8 cellular contexts compared by ENCODE assay signal in the genomic region with DNA sequence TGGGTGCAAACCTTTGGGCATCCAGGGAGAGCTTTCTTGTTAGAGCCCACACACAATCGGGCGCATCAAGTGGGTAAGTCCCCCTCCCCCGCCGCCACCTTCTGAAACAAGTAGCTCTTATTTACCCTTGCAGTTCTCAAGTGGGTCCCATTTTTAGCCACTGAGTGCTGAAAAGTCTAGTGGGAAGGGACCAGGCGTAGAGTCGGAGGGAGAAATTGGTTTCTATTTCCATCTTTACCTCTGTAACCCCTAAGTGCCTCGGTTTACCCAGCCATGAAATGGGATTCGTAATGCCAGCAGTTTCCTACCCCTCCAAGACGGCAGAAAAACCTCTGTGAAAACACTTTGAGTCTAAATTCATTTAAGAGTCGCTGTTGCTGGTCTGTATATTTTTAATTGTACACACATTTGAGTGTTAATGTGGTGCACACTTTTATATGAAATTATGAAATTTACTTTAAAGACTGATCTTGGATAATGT. TPM values are rescaled to one million over a fixed set of nuclear protein-coding genes. Genes with fewer than 3 reads are reported as not detected.
DNase-seq lines count a peak whose midpoint lies in the region; TF ChIP-seq lines count a peak whose summit lies in the region.

No MANE protein-coding gene starts in this region.

- H3K4me1 ChIP-seq in esophagus (ENCODE audit: control insufficient read depth in 2 of 2, insufficient read depth in 2 of 2, low read length in 1 of 2) (peaks cover 0 to 5% of the 10 kb centered on the region in 2 donors), neural progenitor cell (no peaks in the 10 kb centered on the region)

- H3K4me2 ChIP-seq in SU-DHL-6 (ENCODE audit: low read depth, low read length, poor library complexity, severe bottlenecking) (peak overlapping the region; percentile 87), neural progenitor cell (peak overlapping the region; percentile 92)

- H3K9me3 Mint-ChIP-seq in neural progenitor cell, result no peaks in the 10 kb centered on the region

- TF ChIP-seq CTCF in SU-DHL-6 (IDR thresholded peaks at IDR 0.05; ENCODE audit: insufficient read depth, low read length, poor library complexity, severe bottlenecking) (no peak), neural progenitor cell (IDR thresholded peaks at IDR 0.05) (no peak)

- peak overlapping the region; percentile 62 for H3K4me3 ChIP-seq in SU-DHL-6 (ENCODE audit: insufficient read depth, low read length, poor library complexity, severe bottlenecking)
- H3K4me3 ChIP-seq in esophagus (ENCODE audit: low read depth in 1 of 2, low read length in 2 of 2), result peak overlapping the region; percentile 68 to 77
- H3K4me3 ChIP-seq in neural progenitor cell, result peak overlapping the region; percentile 84

- H3K36me3 ChIP-seq in SU-DHL-6 (ENCODE audit: low read length) (no peaks in the 10 kb centered on the region), esophagus (ENCODE audit: control insufficient read depth in 2 of 2, insufficient read depth in 2 of 2, low read length in 1 of 2) (no peaks in the 10 kb centered on the region), neural progenitor cell (no peaks in the 10 kb centered on the region)

- H2AFZ ChIP-seq in SU-DHL-6 (ENCODE audit: low read depth, low read length, severe bottlenecking) (no peak overlapping the region), neural progenitor cell (replicated peaks) (peak overlapping the region; percentile 97)

- peak overlapping the region; percentile 92 for H3K4me3 Mint-ChIP-seq in neural progenitor cell

- H3K36me3 Mint-ChIP-seq in neural progenitor cell, result no peaks in the 10 kb centered on the region

- H3K9me3 ChIP-seq in SU-DHL-6 (ENCODE audit: insufficient read depth, low read length), result no peaks in the 10 kb centered on the region
- no peaks in the 10 kb centered on the region for H3K9me3 ChIP-seq in esophagus (ENCODE audit: control insufficient read depth in 2 of 2, insufficient read depth in 1 of 2, low read depth in 1 of 2, low read length in 1 of 2)
- H3K9me3 ChIP-seq in neural progenitor cell (ENCODE audit: low read depth), result no peaks in the 10 kb centered on the region

- H3K9ac ChIP-seq in SU-DHL-6 (ENCODE audit: low read length) (peak overlapping the region; percentile 55), neural progenitor cell (no peak overlapping the region)

- H4K20me1 ChIP-seq in SU-DHL-6 (ENCODE audit: low read depth, low read length) (no peaks in the 10 kb centered on the region), neural progenitor cell (ENCODE audit: low read depth) (peaks cover 5% of the 10 kb centered on the region)

- no peak overlapping the region for H3K27ac Mint-ChIP-seq in neural progenitor cell

- peaks cover 16% of the 10 kb centered on the region for H3K27me3 Mint-ChIP-seq in neural progenitor cell (ENCODE audit: insufficient read depth, low read depth)

- H3K27me3 ChIP-seq in SU-DHL-6 (ENCODE audit: low read length) (no peaks in the 10 kb centered on the region), esophagus (ENCODE audit: control insufficient read depth in 1 of 2, insufficient read depth in 2 of 2, low read length in 2 of 2) (no peaks in the 10 kb centered on the region), neural progenitor cell (peaks cover 17% of the 10 kb centered on the region)

- H3K27ac ChIP-seq in SU-DHL-6 (ENCODE audit: low read depth, low read length) (no peak overlapping the region), esophagus (ENCODE audit: low read depth in 2 of 2, low read length in 1 of 2) (no peak overlapping the region), neural progenitor cell (no peak overlapping the region)

- H3K4me1 Mint-ChIP-seq in neural progenitor cell, result peaks cover 8% of the 10 kb centered on the region

- 23 to 25% methylated on average over 10 of the region's 10 CpGs for WGBS in esophagus, 2 donors

- no peaks in the 10 kb centered on the region for H3K79me2 ChIP-seq in SU-DHL-6 (ENCODE audit: insufficient read depth, low read length)
- no peaks in the 10 kb centered on the region for H3K79me2 ChIP-seq in neural progenitor cell (ENCODE audit: low read depth)

- H3F3A ChIP-seq in SU-DHL-6 (ENCODE audit: insufficient read depth) (no peaks in the 10 kb centered on the region), neural progenitor cell (ENCODE audit: low read depth) (peaks cover 10% of the 10 kb centered on the region)

- peak; percentile 16 for DNase-seq in NCI-H1436 (lab: John Stamatoyannopoulos, UW)
- no peak for DNase-seq in NCI-H1436 treated with DMSO at 0.1 percent for 48 hours (lab: John Stamatoyannopoulos, UW)
- no peak for DNase-seq in neural progenitor cell (ENCODE audit: low spot score)
- no peak for DNase-seq in NCI-H2081 treated with DMSO at 0.1 percent for 48 hours (lab: John Stamatoyannopoulos, UW)
- no peak for DNase-seq in NCI-H1930 (lab: John Stamatoyannopoulos, UW)
- no peak for DNase-seq in COLO829 (ENCODE audit: low spot score)

- no peaks in the 10 kb centered on the region for H3K9me2 ChIP-seq in SU-DHL-6 (replicated peaks; ENCODE audit: insufficient read depth, low read length)

RNA-seq across cellular contexts. Expression of a gene that starts 0.9 kb away (rescaled TPM):
- under 1 TPM; 0.37 to 0.46 TPM for polyA plus RNA-seq in esophagus
- total RNA-seq in neural progenitor cell (ENCODE audit: low replicate concordance), result 3.2 and 5.7 TPM in 2 replicates

RNA-seq across cellular contexts. Expression of a gene that starts 45.3 kb away (rescaled TPM):
- polyA plus RNA-seq in esophagus, result 1 to 10 TPM in 1 of 2 donors, under 1 TPM in 1; 0.88 to 1.3 TPM
- 0.49 and 0.53 TPM in 2 replicates for total RNA-seq in neural progenitor cell (ENCODE audit: low replicate concordance)
